Comparison of ENCODE assay signal across 1 cellular context in the genomic region with DNA sequence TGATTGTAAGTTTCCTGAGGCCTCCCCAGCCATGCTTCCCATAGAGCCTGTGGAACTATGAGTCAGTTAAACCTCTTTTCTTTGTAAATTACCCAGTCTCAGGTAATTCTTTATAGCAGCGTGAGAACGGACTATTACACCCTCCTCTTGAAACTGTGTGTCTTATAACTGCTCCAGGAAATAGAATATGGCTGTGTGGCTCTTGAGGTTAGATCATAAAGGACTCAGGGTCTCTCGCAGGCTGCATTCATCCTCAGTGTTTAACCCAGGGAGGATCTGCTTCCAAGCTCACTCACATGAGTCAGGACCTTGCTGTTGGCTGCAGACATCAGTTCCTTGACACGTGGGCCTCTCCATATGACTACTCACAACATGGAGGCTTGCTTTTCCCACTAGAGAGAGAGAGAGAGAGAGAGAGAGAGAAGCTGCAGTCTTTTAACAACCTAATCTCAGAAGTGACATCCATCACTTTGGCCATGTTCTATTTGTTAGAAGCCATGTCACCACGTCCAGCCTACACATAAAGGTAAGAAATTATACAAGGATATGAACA.
TF ChIP-seq lines count a peak whose summit lies in the region.

No MANE protein-coding gene starts in this region.

TF ChIP-seq in IMR-90, 13 proteins besides CTCF, POLR2A, EP300 and RAD21 (continued from another document):
- TF ChIP-seq BHLHE40 (IDR thresholded peaks at IDR 0.05; ENCODE audit: low read depth, low read length) = no peak
